Comparison of ENCODE assay signal across 22 cellular contexts in genomic region chr2:121285926-121286325, GRCh38. TPM values are rescaled to one million over a fixed set of nuclear protein-coding genes. Genes with fewer than 3 reads are reported as not detected.
DNase-seq lines count a peak whose midpoint lies in the region; ATAC-seq and TF ChIP-seq lines count a peak whose summit lies in the region.
"Had no signal": no experiment of that assay in that cellular context is flagged by ENCODE, and none has a peak within 500 bp of the region (broad histone marks: within the 10 kb centered on the region; RNA-seq: fewer than 3 reads in every experiment).

No MANE protein-coding gene starts in this region.

- H3K79me2 ChIP-seq in PC-9 (ENCODE audit: low read depth): no peaks in the 10 kb centered on the region

- no peaks in the 10 kb centered on the region for H3K9me3 Mint-ChIP-seq in stimulated activated naive CD8-positive, alpha-beta T cell treated with anti-CD3 and anti-CD28 coated beads, Interleukin-15, Interleukin-2, amounts not matched to agents 100 ng/mL and 50 ng/mL, for 24 hours
- H3K9me3 Mint-ChIP-seq: T-cell had no signal

- no peaks in the 10 kb centered on the region for H3K36me3 Mint-ChIP-seq in stimulated activated naive CD8-positive, alpha-beta T cell treated with anti-CD3 and anti-CD28 coated beads, Interleukin-15, Interleukin-2, amounts not matched to agents 100 ng/mL and 50 ng/mL, for 24 hours (ENCODE audit: low read depth)
- H3K36me3 Mint-ChIP-seq: T-cell had no signal

- H3K4me3 ChIP-seq in PC-9: no peak overlapping the region; the same call in 1 of the 2 replicates
- no peak overlapping the region for H3K4me3 ChIP-seq in effector memory CD4-positive, alpha-beta T cell (ENCODE audit: insufficient read depth, low read depth, low read length, poor library complexity, severe bottlenecking)
- H3K4me3 ChIP-seq: SJSA1 had no signal

- no peak for ATAC-seq in stimulated activated naive CD8-positive, alpha-beta T cell treated with anti-CD3 and anti-CD28 coated beads, Interleukin-15, Interleukin-2, amounts not matched to agents 100 U/mL and 50 U/mL, for 24 hours
- no peak for ATAC-seq in HG03159 (IDR thresholded peaks at IDR 0.05; ENCODE audit: unreplicated experiment)
- ATAC-seq: activated CD4-positive, CD25-positive, alpha-beta regulatory T cell treated with anti-CD3 and anti-CD28 coated beads, Interleukin-2, amount 50 U/mL, for 24 hours had no signal

- H3K4me2 ChIP-seq in PC-9: peak overlapping the region; percentile 78; the same call in 1 of the 2 replicates

- no peak for TF ChIP-seq CTCF in PC-9 (conservative IDR thresholded peaks at IDR 0.05)

- CTCF ChIA-PET in PC-9 (lab: Charles Lee): no interaction called here

- intact Hi-C loops in PC-9 (cut with micrococcal nuclease; ENCODE audit: unreplicated experiment): loop anchor here (10.0 kb wide), 1 partner anchor 81 kb away; no protein-coding TSS in a partner anchor

- no peaks in the 10 kb centered on the region for H3K27me3 ChIP-seq in PC-9 (ENCODE audit: insufficient read depth, low read depth)
- H3K27me3 ChIP-seq in effector memory CD4-positive, alpha-beta T cell (replicated peaks; ENCODE audit: control insufficient read depth, insufficient read depth, low read length, poor library complexity, severe bottlenecking): peaks cover 7% of the 10 kb centered on the region

- BruUV-seq in PC-9 (replicated peaks; lab: Mats Ljungman, UMichigan): no TSS peak

- peaks cover 8% of the 10 kb centered on the region for H3K4me1 Mint-ChIP-seq in stimulated activated naive CD8-positive, alpha-beta T cell treated with anti-CD3 and anti-CD28 coated beads, Interleukin-15, Interleukin-2, amounts not matched to agents 100 ng/mL and 50 ng/mL, for 24 hours (ENCODE audit: low read depth)

- H3K9me2 ChIP-seq in PC-9 (ENCODE audit: insufficient read depth): no peaks in the 10 kb centered on the region

- peak overlapping the region; percentile 45 for H3K4me3 Mint-ChIP-seq in stimulated activated naive CD8-positive, alpha-beta T cell treated with anti-CD3 and anti-CD28 coated beads, Interleukin-15, Interleukin-2, amounts not matched to agents 100 ng/mL and 50 ng/mL, for 24 hours

- DNase-seq in stimulated activated naive CD8-positive, alpha-beta T cell treated with anti-CD3 and anti-CD28 coated beads, Interleukin-15, Interleukin-2, amounts not matched to agents 100 U/mL and 50 U/mL, for 24 hours: no peak
- DNase-seq in PC-9 (no peak), islet precursor cell (peak; percentile 21), C1 segment of cervical spinal cord (lab: John Stamatoyannopoulos, UW) (no peak)
- DNase-seq in effector memory CD4-positive, alpha-beta T cell: no peak
- DNase-seq: activated gamma-delta T cell treated with Interleukin-2 at 50 U/mL for 16 hours; colonic mucosa; DMS 273 treated with DMSO at 0.1 percent for 48 hours; effector CD8-positive, alpha-beta T cell; midbrain; NCI-H1048; NCI-H187; NCI-H526; posterior cingulate gyrus; stimulated activated CD4-positive, alpha-beta T cell treated with anti-CD3 and anti-CD28 coated beads, Interleukin-12 subunit alpha, Interleukin-12 subunit beta, amount 100 ng/mL, for 4 hours; stimulated activated CD4-positive, alpha-beta T cell treated with anti-CD3 and anti-CD28 coated beads, Interleukin-4, amount 100 ng/mL, for 1 hour; T-cell had no signal

- H3K4me1 ChIP-seq in PC-9 (replicated peaks; ENCODE audit: insufficient read depth): peaks cover 14% of the 10 kb centered on the region; the same call in 1 of the 2 replicates
- peaks cover 4% of the 10 kb centered on the region for H3K4me1 ChIP-seq in effector memory CD4-positive, alpha-beta T cell (ENCODE audit: control insufficient read depth, insufficient read depth, low read length, poor library complexity, severe bottlenecking)
- H3K4me1 ChIP-seq: colonic mucosa had no signal

- no peaks in the 10 kb centered on the region for H4K20me1 ChIP-seq in PC-9 (ENCODE audit: insufficient read depth)

- peaks cover 42% of the 10 kb centered on the region for H3K27me3 Mint-ChIP-seq in stimulated activated naive CD8-positive, alpha-beta T cell treated with anti-CD3 and anti-CD28 coated beads, Interleukin-15, Interleukin-2, amounts not matched to agents 100 ng/mL and 50 ng/mL, for 24 hours

- H3F3A ChIP-seq in PC-9 (ENCODE audit: insufficient read depth, low read depth): peaks cover 13% of the 10 kb centered on the region; the same call in 1 of the 2 replicates

- no peak overlapping the region for H2AFZ ChIP-seq in PC-9

- POLR2A ChIA-PET in PC-9 (lab: Charles Lee; ENCODE audit: unreplicated experiment): no interaction called here

- H3K27ac Mint-ChIP-seq in stimulated activated naive CD8-positive, alpha-beta T cell treated with anti-CD3 and anti-CD28 coated beads, Interleukin-15, Interleukin-2, amounts not matched to agents 100 ng/mL and 50 ng/mL, for 24 hours: no peak overlapping the region
- H3K27ac Mint-ChIP-seq: T-cell had no signal

- H3K36me3 ChIP-seq in PC-9 (ENCODE audit: low read depth): no peaks in the 10 kb centered on the region
- H3K36me3 ChIP-seq in effector memory CD4-positive, alpha-beta T cell (ENCODE audit: control insufficient read depth, insufficient read depth, low read length): no peaks in the 10 kb centered on the region
- H3K36me3 ChIP-seq: colonic mucosa, SJSA1 had no signal

- H3K9me3 ChIP-seq in PC-9 (ENCODE audit: insufficient read depth, low read depth): no peaks in the 10 kb centered on the region
- no peaks in the 10 kb centered on the region for H3K9me3 ChIP-seq in effector memory CD4-positive, alpha-beta T cell (ENCODE audit: control insufficient read depth, low read length)
- H3K9me3 ChIP-seq: colonic mucosa, SJSA1 had no signal

- H3K27ac ChIP-seq in PC-9: no peak overlapping the region
- no peak overlapping the region for H3K27ac ChIP-seq in effector memory CD4-positive, alpha-beta T cell (ENCODE audit: insufficient read depth, low read length, poor library complexity, severe bottlenecking)
- H3K27ac ChIP-seq: SJSA1 had no signal

RNA-seq across cellular contexts. Expression of gene TFCP2L1, which starts 0.9 kb away (rescaled TPM):
- 4.6 and 7.0 TPM in 2 replicates for total RNA-seq in PC-9 (2021)
- total RNA-seq: fibroblast of villous mesenchyme, SJSA1 had no signal
